In the genomic region with DNA sequence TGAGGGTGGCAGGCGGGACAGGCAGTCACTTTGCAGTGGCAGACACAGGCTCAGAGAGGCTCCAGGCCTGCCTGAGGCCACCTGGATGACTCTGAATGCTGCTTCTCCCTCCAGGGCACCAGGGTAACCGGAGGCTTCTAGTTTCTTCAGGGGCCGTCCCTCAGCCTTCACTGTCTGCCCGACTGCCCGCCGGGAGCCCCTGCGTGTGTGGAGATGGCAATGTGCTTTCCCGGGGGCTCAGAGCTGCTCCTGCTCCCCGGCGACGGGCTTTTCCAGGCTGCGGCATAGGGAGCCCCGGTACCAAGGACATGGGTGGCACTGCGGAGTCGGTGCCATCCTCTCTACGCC, we compare ENCODE assay signal across 18 cellular contexts. TPM values are rescaled to one million over a fixed set of nuclear protein-coding genes. Genes with fewer than 3 reads are reported as not detected.
DNase-seq lines count a peak whose midpoint lies in the region; ATAC-seq, FAIRE-seq and TF ChIP-seq lines count a peak whose summit lies in the region.
"Had no signal": no experiment of that assay in that cellular context is flagged by ENCODE, and none has a peak within 500 bp of the region (broad histone marks: within the 10 kb centered on the region; RNA-seq: fewer than 3 reads in every experiment).

No MANE protein-coding gene starts in this region.

- H3K4me2 ChIP-seq in HepG2 (ENCODE audit: low read depth, low read length) (0 out of 2 replicates have a peak overlapping the region, but pooled peaks have one; percentile 30), mesenchymal stem cell (ENCODE audit: low read length, poor library complexity, severe bottlenecking) (peak overlapping the region; percentile 8)

- H4K8ac ChIP-seq in mesenchymal stem cell (ENCODE audit: low read length): no peak overlapping the region

- no peaks in the 10 kb centered on the region for H3K79me1 ChIP-seq in mesenchymal stem cell (replicated peaks; ENCODE audit: low read length, poor library complexity, severe bottlenecking)

- 36% methylated on average over 14 of the region's 16 CpGs for WGBS in HepG2 (ENCODE audit: low lambda C conversion rate)
- WGBS in right lobe of liver (ENCODE audit: insufficient coverage, low coverage, low lambda C conversion rate, missing lambda C conversion rate): 93% methylated on average over 7 of the region's 16 CpGs
- WGBS in mesenchymal stem cell: 91% methylated on average over 16 of the region's 16 CpGs

- H3K36me3 ChIP-seq in HepG2 (replicated peaks in 1 of 2; ENCODE audit: control insufficient read depth in 1 of 2, insufficient read depth in 2 of 2, low read length in 2 of 2) (no peaks in the 10 kb centered on the region), right lobe of liver (no peaks in the 10 kb centered on the region), RWPE2 (ENCODE audit: low read depth) (no peaks in the 10 kb centered on the region), mesenchymal stem cell (ENCODE audit: control insufficient read depth in 1 of 2, insufficient read depth in 2 of 2, low read depth in 1 of 2, low read length in 2 of 2) (no peaks in the 10 kb centered on the region)
- H3K36me3 ChIP-seq: MG63, right atrium auricular region had no signal

- H3K79me2 ChIP-seq in HepG2 (ENCODE audit: insufficient read depth, low read length): no peaks in the 10 kb centered on the region

- no peak for TF ChIP-seq POLR2A in HepG2 (IDR thresholded peaks at IDR 0.05; ENCODE audit: insufficient read depth in 1 of 2, low read depth in 2 of 2, low read length in 2 of 2)
- no peak for TF ChIP-seq POLR2A in right lobe of liver (IDR thresholded peaks at IDR 0.05)

- H3K18ac ChIP-seq in mesenchymal stem cell (ENCODE audit: low read depth in 1 of 2, low read length in 2 of 2): no peak overlapping the region

- BruUV-seq in HepG2 (replicated peaks; lab: Mats Ljungman, UMichigan): no TSS peak

- H2BK120ac ChIP-seq in mesenchymal stem cell (ENCODE audit: low read depth, low read length): no peak overlapping the region

- FAIRE-seq in HepG2 (lab: Jason Lieb, UNC): no peak

- H3K9ac ChIP-seq in HepG2 (ENCODE audit: insufficient read depth, low read depth, low read length): no peak overlapping the region
- H3K9ac ChIP-seq in mesenchymal stem cell (ENCODE audit: low read length): no peak overlapping the region

- CTCF ChIA-PET in HepG2 (lab: Yijun Ruan, JAX; ENCODE audit: low intra/inter-chr PET ratio, low total read pairs): interaction anchor here (1.6 kb wide), 1 partner anchor 242 kb away, joined by 7 read pairs; no protein-coding TSS in a partner anchor

- no peaks in the 10 kb centered on the region for H3K9me3 Mint-ChIP-seq in stimulated activated naive B cell treated with anti-CD40 and anti-IgM and Interleukin-4, amounts not matched to agents 10 μg/mL and 1 μg/mL and 100 μg/mL, for 72 hours
- H3K9me3 Mint-ChIP-seq: activated CD4-positive, alpha-beta T cell treated with anti-CD3 and anti-CD28 coated beads, Interleukin-2, amount 10 ng/mL, durations not matched to agents 24 days and 14 days; activated T-helper 17 cell treated with anti-CD3 and anti-CD28 coated beads, Interleukin-2, amount 50 U/mL, for 72 hours; T-cell had no signal

- H3K4me1 ChIP-seq in HepG2 (ENCODE audit: insufficient read depth, low read length) (peaks cover 67% of the 10 kb centered on the region), right lobe of liver (no peaks in the 10 kb centered on the region), RWPE2 (ENCODE audit: insufficient read depth, poor library complexity, severe bottlenecking) (peaks cover 20% of the 10 kb centered on the region), mesenchymal stem cell (ENCODE audit: control insufficient read depth, insufficient read depth, low read depth, low read length) (peaks cover 52% of the 10 kb centered on the region)

- H3K4me3 Mint-ChIP-seq in stimulated activated naive B cell treated with anti-CD40 and anti-IgM and Interleukin-4, amounts not matched to agents 10 μg/mL and 1 μg/mL and 100 μg/mL, for 72 hours: peak overlapping the region; percentile 27 to 43
- H3K4me3 Mint-ChIP-seq: activated CD4-positive, alpha-beta T cell treated with anti-CD3 and anti-CD28 coated beads, Interleukin-2, amount 10 ng/mL, durations not matched to agents 24 days and 14 days; activated naive CD8-positive, alpha-beta T cell treated with anti-CD3 and anti-CD28 coated beads, Interleukin-2, amount 10 ng/mL, durations not matched to agents 7 days and 5 days; activated T-helper 17 cell treated with anti-CD3 and anti-CD28 coated beads, Interleukin-2, amount 50 U/mL, for 72 hours; T-cell had no signal

- POLR2A ChIA-PET in HepG2 (lab: Yijun Ruan, JAX): no interaction called here

- H2BK12ac ChIP-seq in mesenchymal stem cell (ENCODE audit: low read length in 2 of 2): no peak overlapping the region

- no peak overlapping the region for H3K23ac ChIP-seq in mesenchymal stem cell (ENCODE audit: low read length in 2 of 2)

- no peak for TF ChIP-seq RAD21 in HepG2 (CRISPR knock-in tag; IDR thresholded peaks at IDR 0.05)

- H3K27me3 Mint-ChIP-seq in stimulated activated naive B cell treated with anti-CD40 and anti-IgM and Interleukin-4, amounts not matched to agents 10 μg/mL and 1 μg/mL and 100 μg/mL, for 72 hours: no peaks in the 10 kb centered on the region
- H3K27me3 Mint-ChIP-seq: activated CD4-positive, alpha-beta T cell treated with anti-CD3 and anti-CD28 coated beads, Interleukin-2, amount 10 ng/mL, durations not matched to agents 24 days and 14 days; activated T-helper 17 cell treated with anti-CD3 and anti-CD28 coated beads, Interleukin-2, amount 50 U/mL, for 72 hours had no signal

- H3K27ac ChIP-seq in HepG2 (ENCODE audit: extremely low read length, insufficient read depth, low read length): no peak overlapping the region
- no peak overlapping the region for H3K27ac ChIP-seq in right lobe of liver
- no peak overlapping the region for H3K27ac ChIP-seq in RWPE2 (ENCODE audit: poor library complexity, severe bottlenecking)
- H3K27ac ChIP-seq in mesenchymal stem cell (ENCODE audit: low read length, poor library complexity, severe bottlenecking): peak overlapping the region; percentile 2

- TF ChIP-seq CTCF in HepG2 (CRISPR knock-in tag; IDR thresholded peaks at IDR 0.05) (no peak), right lobe of liver (IDR thresholded peaks at IDR 0.05) (no peak), RWPE2 (IDR thresholded peaks at IDR 0.05; ENCODE audit: poor library complexity, severe bottlenecking) (peak; percentile 27)

- no peak overlapping the region for H3K4ac ChIP-seq in mesenchymal stem cell (ENCODE audit: low read depth in 1 of 2, low read length in 2 of 2)

- DNase-seq in HepG2 (ENCODE audit: low spot score) (no peak), right lobe of liver (no peak), RWPE2 (ENCODE audit: low spot score) (no peak), mesenchymal stem cell (no peak), amniotic stem cell (lab: John Stamatoyannopoulos, UW) (no peak)
- DNase-seq in stimulated activated naive B cell treated with anti-CD40 and anti-IgM and Interleukin-4, amounts not matched to agents 10 μg/mL and 1 μg/mL and 100 μg/mL, for 72 hours: no peak
- DNase-seq: activated CD4-positive, alpha-beta T cell treated with anti-CD3 and anti-CD28 coated beads, Interleukin-2, amount 10 ng/mL, durations not matched to agents 24 days and 14 days; activated naive CD8-positive, alpha-beta T cell treated with anti-CD3 and anti-CD28 coated beads, Interleukin-2, amount 10 ng/mL, durations not matched to agents 7 days and 5 days; cortex of kidney; Right ventricle myocardium superior had no signal

- no peak overlapping the region for H2BK15ac ChIP-seq in mesenchymal stem cell (ENCODE audit: low read depth, poor library complexity, severe bottlenecking)

- H3K14ac ChIP-seq in mesenchymal stem cell (ENCODE audit: low read length in 2 of 2): no peak overlapping the region

- no peak overlapping the region for H2AK5ac ChIP-seq in mesenchymal stem cell (ENCODE audit: low read length, severe bottlenecking)

- in situ Hi-C loops in HepG2 (cut with HindIII; ENCODE audit: extremely low pct_ligation_motif_present, low pct_unique_long_range_greater_than_20kb): no loop called here

- peaks cover 10% of the 10 kb centered on the region; the same call in 1 of the 2 replicates for H4K20me1 ChIP-seq in HepG2 (ENCODE audit: insufficient read depth, low read length)

- TF ChIP-seq EP300 in HepG2 (IDR thresholded peaks at IDR 0.05; ENCODE audit: low read depth in 2 of 2, low read length in 2 of 2): no peak
- no peak for TF ChIP-seq EP300 in HepG2 (CRISPR knock-in tag; IDR thresholded peaks at IDR 0.05; ENCODE audit: borderline replicate concordance)

- H3K4me3 ChIP-seq in HepG2 (replicated peaks in 1 of 3; ENCODE audit: insufficient read depth in 1 of 3, low read depth in 2 of 3, low read length in 3 of 3) (no peak overlapping the region; a peak in 1 of 6 replicates), right lobe of liver (no peak overlapping the region), RWPE2 (ENCODE audit: severe bottlenecking) (no peak overlapping the region), mesenchymal stem cell (ENCODE audit: insufficient read depth in 1 of 2, low read depth in 1 of 2, low read length in 2 of 2) (no peak overlapping the region)
- H3K4me3 ChIP-seq: MG63, right atrium auricular region had no signal

- H2BK5ac ChIP-seq in mesenchymal stem cell (ENCODE audit: low read depth, low read length, poor library complexity, severe bottlenecking): no peak overlapping the region

- H2AFZ ChIP-seq in HepG2 (ENCODE audit: low read length) (no peak overlapping the region), mesenchymal stem cell (ENCODE audit: low read depth, low read length) (no peak overlapping the region)

- no peak for ATAC-seq in HepG2
- ATAC-seq in right lobe of liver: no peak
- ATAC-seq in RWPE2 (ENCODE audit: low read depth): no peak
- peak in 1 of 2 donors; percentile 32 for ATAC-seq in stimulated activated naive B cell treated with anti-CD40 and anti-IgM and Interleukin-4, amounts not matched to agents 10 μg/mL and 1 μg/mL and 100 μg/mL, for 72 hours (replicated peaks)
- ATAC-seq in GM18517 (IDR thresholded peaks at IDR 0.05; ENCODE audit: unreplicated experiment): no peak
- ATAC-seq in HG03139 (IDR thresholded peaks at IDR 0.05; ENCODE audit: unreplicated experiment): no peak
- ATAC-seq: left lobe of liver had no signal

- H3K4me1 Mint-ChIP-seq in stimulated activated naive B cell treated with anti-CD40 and anti-IgM and Interleukin-4, amounts not matched to agents 10 μg/mL and 1 μg/mL and 100 μg/mL, for 72 hours: peaks cover 40 to 74% of the 10 kb centered on the region in 2 donors
- H3K4me1 Mint-ChIP-seq: activated T-helper 17 cell treated with anti-CD3 and anti-CD28 coated beads, Interleukin-2, amount 50 U/mL, for 72 hours had no signal

- H3K9me3 ChIP-seq in HepG2 (ENCODE audit: low read length) (no peaks in the 10 kb centered on the region), right lobe of liver (no peaks in the 10 kb centered on the region), RWPE2 (ENCODE audit: severe bottlenecking) (no peaks in the 10 kb centered on the region), mesenchymal stem cell (ENCODE audit: control insufficient read depth, low read length) (no peaks in the 10 kb centered on the region)
- H3K9me3 ChIP-seq: MG63, right atrium auricular region had no signal

- H3K27ac Mint-ChIP-seq in stimulated activated naive B cell treated with anti-CD40 and anti-IgM and Interleukin-4, amounts not matched to agents 10 μg/mL and 1 μg/mL and 100 μg/mL, for 72 hours: peak overlapping the region; percentile 56
- H3K27ac Mint-ChIP-seq: activated CD4-positive, alpha-beta T cell treated with anti-CD3 and anti-CD28 coated beads, Interleukin-2, amount 10 ng/mL, durations not matched to agents 24 days and 14 days; activated naive CD8-positive, alpha-beta T cell treated with anti-CD3 and anti-CD28 coated beads, Interleukin-2, amount 10 ng/mL, durations not matched to agents 7 days and 5 days; activated T-helper 17 cell treated with anti-CD3 and anti-CD28 coated beads, Interleukin-2, amount 50 U/mL, for 72 hours; T-cell had no signal

- intact Hi-C loops in HepG2 (cut with micrococcal nuclease; ENCODE audit: unreplicated experiment) (loop anchor here (5.0 kb wide), 1 partner anchor 242 kb away; no protein-coding TSS in a partner anchor), right lobe of liver (cut with DNase I) (no loop called here)

- H3K27me3 ChIP-seq in HepG2 (ENCODE audit: control insufficient read depth in 1 of 2, insufficient read depth in 2 of 2, low read length in 2 of 2): peaks cover 38 to 76% of the 10 kb centered on the region in 2 experiments
- H3K27me3 ChIP-seq in right lobe of liver: no peaks in the 10 kb centered on the region
- H3K27me3 ChIP-seq in RWPE2 (ENCODE audit: insufficient read depth, poor library complexity, severe bottlenecking): no peaks in the 10 kb centered on the region
- peaks cover 0 to 38% of the 10 kb centered on the region in 2 experiments for H3K27me3 ChIP-seq in mesenchymal stem cell (ENCODE audit: control insufficient read depth in 1 of 2, insufficient read depth in 1 of 2, low read length in 2 of 2)
- H3K27me3 ChIP-seq: MG63, right atrium auricular region had no signal

- no peak overlapping the region for H4K91ac ChIP-seq in mesenchymal stem cell (ENCODE audit: low read length)

- H3K36me3 Mint-ChIP-seq in stimulated activated naive B cell treated with anti-CD40 and anti-IgM and Interleukin-4, amounts not matched to agents 10 μg/mL and 1 μg/mL and 100 μg/mL, for 72 hours: peaks cover 8 to 17% of the 10 kb centered on the region in 2 donors
- H3K36me3 Mint-ChIP-seq: activated naive CD8-positive, alpha-beta T cell treated with anti-CD3 and anti-CD28 coated beads, Interleukin-2, amount 10 ng/mL, durations not matched to agents 7 days and 5 days; T-cell had no signal

RNA-seq across cellular contexts. Expression of a gene that starts 51.5 kb away (rescaled TPM):
- total RNA-seq in HepG2 (2016; rRNA removed; fragmentation: Illumina TruSeq; extraction: Trizol): not detected in 2 replicates
- total RNA-seq in HepG2 (2016; cell fraction: cytosol; rRNA removed; fragmentation: Illumina TruSeq; extraction: Trizol; ENCODE audit: low read depth): not detected in 2 replicates
- total RNA-seq in HepG2 (2016; cell fraction: insoluble cytoplasmic fraction; rRNA removed; fragmentation: Illumina TruSeq; extraction: Trizol): not detected in 2 replicates
- total RNA-seq in HepG2 (2016; cell fraction: membrane; rRNA removed; fragmentation: Illumina TruSeq; extraction: Trizol): not detected in 2 replicates
- not detected in 2 replicates for total RNA-seq in HepG2 (2016; cell fraction: nucleus; rRNA removed; fragmentation: Illumina TruSeq; extraction: Trizol)
- polyA plus RNA-seq in HepG2 (2011; rRNA removed): 0.05 and 0.09 TPM in 2 replicates
- polyA plus RNA-seq in HepG2 (2011; cell fraction: cytosol; rRNA removed): 0.04 TPM in 1 of 2 replicates, not detected in the other
- polyA plus RNA-seq in HepG2 (2011; cell fraction: nucleus; rRNA removed): not detected in 2 replicates
- 0.07 TPM in 1 of 2 replicates, not detected in the other for polyA plus RNA-seq in HepG2 (2012)
- polyA plus RNA-seq in HepG2 (2016; cell fraction: cytosol; fragmentation: Illumina TruSeq; extraction: Trizol; ENCODE audit: low read depth): not detected in 2 replicates
- not detected in 2 replicates for polyA plus RNA-seq in HepG2 (2016; cell fraction: insoluble cytoplasmic fraction; fragmentation: Illumina TruSeq; extraction: Trizol; ENCODE audit: low read depth)
- not detected in 2 replicates for polyA plus RNA-seq in HepG2 (2016; cell fraction: membrane; fragmentation: Illumina TruSeq; extraction: Trizol; ENCODE audit: low read depth)
- 0.11 TPM in 1 of 2 replicates, not detected in the other for polyA plus RNA-seq in HepG2 (2016; cell fraction: nucleus; fragmentation: Illumina TruSeq; extraction: Trizol; ENCODE audit: insufficient read depth, low read depth)
- 0.19 and 0.60 TPM in 2 replicates for polyA minus RNA-seq in HepG2 (2011; rRNA and poly(A)+ RNA removed; ENCODE audit: low replicate concordance)
- not detected in 2 replicates for polyA minus RNA-seq in HepG2 (2011; cell fraction: cytosol; rRNA and poly(A)+ RNA removed)
- not detected in 2 replicates for polyA minus RNA-seq in HepG2 (2011; cell fraction: nucleus; rRNA and poly(A)+ RNA removed)
- total RNA-seq in right lobe of liver: 1 to 10 TPM; 2.5 to 9.8 (median 4.2) TPM
- 0.03 TPM for polyA plus RNA-seq in mesenchymal stem cell (2013, experiment 1 of 2)
- 0.03 TPM for polyA plus RNA-seq in mesenchymal stem cell (2013, experiment 2 of 2)
- total RNA-seq: activated CD4-positive, alpha-beta T cell treated with anti-CD3 and anti-CD28 coated beads, Interleukin-2, amount 10 ng/mL, durations not matched to agents 24 days and 14 days had no signal

RNA-seq across cellular contexts. Expression of a gene that starts 59.1 kb away (rescaled TPM):
- total RNA-seq in HepG2 (2016; rRNA removed; fragmentation: Illumina TruSeq; extraction: Trizol) (not detected in 2 replicates), right lobe of liver (under 1 TPM in 1 of 6 experiments, not detected in 5; 0.37 TPM)
- total RNA-seq in HepG2 (2016; cell fraction: cytosol; rRNA removed; fragmentation: Illumina TruSeq; extraction: Trizol; ENCODE audit: low read depth): not detected in 2 replicates
- total RNA-seq in HepG2 (2016; cell fraction: insoluble cytoplasmic fraction; rRNA removed; fragmentation: Illumina TruSeq; extraction: Trizol): not detected in 2 replicates
- total RNA-seq in HepG2 (2016; cell fraction: membrane; rRNA removed; fragmentation: Illumina TruSeq; extraction: Trizol): not detected in 2 replicates
- not detected in 2 replicates for total RNA-seq in HepG2 (2016; cell fraction: nucleus; rRNA removed; fragmentation: Illumina TruSeq; extraction: Trizol)
- polyA plus RNA-seq in HepG2 (2011; rRNA removed): not detected in 2 replicates
- polyA plus RNA-seq in HepG2 (2011; cell fraction: cytosol; rRNA removed): not detected in 2 replicates
- not detected in 2 replicates for polyA plus RNA-seq in HepG2 (2011; cell fraction: nucleus; rRNA removed)
- not detected in 2 replicates for polyA plus RNA-seq in HepG2 (2012)
- polyA plus RNA-seq in HepG2 (2016; cell fraction: cytosol; fragmentation: Illumina TruSeq; extraction: Trizol; ENCODE audit: low read depth): not detected in 2 replicates
- not detected in 2 replicates for polyA plus RNA-seq in HepG2 (2016; cell fraction: insoluble cytoplasmic fraction; fragmentation: Illumina TruSeq; extraction: Trizol; ENCODE audit: low read depth)
- polyA plus RNA-seq in HepG2 (2016; cell fraction: membrane; fragmentation: Illumina TruSeq; extraction: Trizol; ENCODE audit: low read depth): not detected in 2 replicates
- polyA plus RNA-seq in HepG2 (2016; cell fraction: nucleus; fragmentation: Illumina TruSeq; extraction: Trizol; ENCODE audit: insufficient read depth, low read depth): not detected in 2 replicates
- not detected in 2 replicates for polyA minus RNA-seq in HepG2 (2011; rRNA and poly(A)+ RNA removed; ENCODE audit: low replicate concordance)
- polyA minus RNA-seq in HepG2 (2011; cell fraction: cytosol; rRNA and poly(A)+ RNA removed): not detected in 2 replicates
- polyA minus RNA-seq in HepG2 (2011; cell fraction: nucleus; rRNA and poly(A)+ RNA removed): not detected in 2 replicates
- polyA plus RNA-seq in mesenchymal stem cell (2013, experiment 1 of 2): not detected
- not detected for polyA plus RNA-seq in mesenchymal stem cell (2013, experiment 2 of 2)
- total RNA-seq: activated CD4-positive, alpha-beta T cell treated with anti-CD3 and anti-CD28 coated beads, Interleukin-2, amount 10 ng/mL, durations not matched to agents 24 days and 14 days; activated naive CD8-positive, alpha-beta T cell treated with anti-CD3 and anti-CD28 coated beads, Interleukin-2, amount 10 ng/mL, durations not matched to agents 7 days and 5 days; activated T-helper 17 cell treated with anti-CD3 and anti-CD28 coated beads, Interleukin-2, amount 50 U/mL, for 72 hours; mucosa of gallbladder; right atrium auricular region; Right ventricle myocardium superior; T-cell had no signal
